Comparison of ENCODE assay signal across 1 cellular context in the genomic region with DNA sequence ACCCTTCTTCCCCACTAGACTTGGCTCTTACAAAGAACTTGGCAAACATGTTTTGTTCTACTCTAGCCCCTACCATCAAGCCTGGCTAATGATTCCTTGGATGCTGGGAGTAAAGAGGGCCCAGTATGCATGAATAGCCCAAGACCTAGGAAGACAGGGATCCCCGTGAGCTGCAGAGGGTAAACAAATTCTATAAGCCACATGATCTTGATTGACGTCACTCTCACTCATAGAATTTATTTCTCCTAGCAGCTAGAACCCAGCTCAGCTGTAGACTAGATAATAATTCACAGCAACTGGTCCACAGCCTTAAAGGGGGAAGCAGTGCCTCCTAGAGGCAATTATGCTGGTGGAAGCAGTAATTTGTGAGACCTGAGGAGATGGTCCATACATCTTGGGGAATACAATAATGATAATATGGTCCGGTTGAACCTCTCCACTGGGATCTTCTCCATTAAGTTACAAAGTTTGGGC.
A peak's percentile ranks its signal among the peaks of the same experiment; 100 is the strongest.
TF ChIP-seq lines count a peak whose summit lies in the region.

No MANE protein-coding gene starts in this region.

TF ChIP-seq in GM12878, 131 proteins besides CTCF, POLR2A, EP300 and RAD21 (continued from another document):
- TF ChIP-seq, protein P1, sequence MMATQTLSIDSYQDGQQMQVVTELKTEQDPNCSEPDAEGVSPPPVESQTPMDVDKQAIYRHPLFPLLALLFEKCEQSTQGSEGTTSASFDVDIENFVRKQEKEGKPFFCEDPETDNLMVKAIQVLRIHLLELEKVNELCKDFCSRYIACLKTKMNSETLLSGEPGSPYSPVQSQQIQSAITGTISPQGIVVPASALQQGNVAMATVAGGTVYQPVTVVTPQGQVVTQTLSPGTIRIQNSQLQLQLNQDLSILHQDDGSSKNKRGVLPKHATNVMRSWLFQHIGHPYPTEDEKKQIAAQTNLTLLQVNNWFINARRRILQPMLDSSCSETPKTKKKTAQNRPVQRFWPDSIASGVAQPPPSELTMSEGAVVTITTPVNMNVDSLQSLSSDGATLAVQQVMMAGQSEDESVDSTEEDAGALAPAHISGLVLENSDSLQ (IDR thresholded peaks at IDR 0.05) = peak; percentile 40; the same call in 1 of the 2 replicates
- no peak for TF ChIP-seq CEBPB (IDR thresholded peaks at IDR 0.05; ENCODE audit: borderline replicate concordance in 1 of 2, low read depth in 2 of 2, low read length in 2 of 2)
TF ChIP-seq in GM12878: peak in this region for 3.
